1 cellular context compared by ENCODE assay signal in genomic region chr1:89962024-89962741, GRCh38.
A peak's percentile ranks its signal among the peaks of the same experiment; 100 is the strongest.
TF ChIP-seq lines count a peak whose summit lies in the region.

No MANE protein-coding gene starts in this region.

TF ChIP-seq in SK-N-SH, 30 proteins besides CTCF, POLR2A, EP300 and RAD21 (continued from another document):
- TF ChIP-seq SMC3 (IDR thresholded peaks at IDR 0.05; ENCODE audit: low read depth, low read length) = no peak
- TF ChIP-seq TEAD4 (IDR thresholded peaks at IDR 0.05; ENCODE audit: borderline replicate concordance, insufficient read depth) = 0 out of 2 replicates have a peak, but pooled peaks have one; percentile 19
- no peak for TF ChIP-seq YY1 (IDR thresholded peaks at IDR 0.05; ENCODE audit: low read depth)
- TF ChIP-seq SIN3A (IDR thresholded peaks at IDR 0.05; ENCODE audit: borderline replicate concordance, low read depth, low read length) = no peak
- no peak for TF ChIP-seq JUND (IDR thresholded peaks at IDR 0.05)
- no peak for TF ChIP-seq MEF2A (IDR thresholded peaks at IDR 0.05; ENCODE audit: borderline replicate concordance, low read depth)
- TF ChIP-seq FOSL2 (IDR thresholded peaks at IDR 0.05; ENCODE audit: borderline replicate concordance, low read depth) = peak; percentile 3; the same call in 1 of the 2 replicates
- no peak for TF ChIP-seq EZH2phosphoT487 (IDR thresholded peaks at IDR 0.05; ENCODE audit: borderline replicate concordance, low read depth)
- no peak for TF ChIP-seq MAX (IDR thresholded peaks at IDR 0.05; ENCODE audit: low read depth)
- TF ChIP-seq NFIC (IDR thresholded peaks at IDR 0.05; ENCODE audit: borderline replicate concordance) = peak; percentile 41; the same call in 1 of the 2 replicates
- TF ChIP-seq IRF3 (IDR thresholded peaks at IDR 0.05; ENCODE audit: low read depth, low read length) = no peak
- TF ChIP-seq FOXM1 (IDR thresholded peaks at IDR 0.05; ENCODE audit: low read depth) = no peak
- TF ChIP-seq TAF1 (IDR thresholded peaks at IDR 0.05; ENCODE audit: borderline replicate concordance, low read depth, low read length) = no peak
- TF ChIP-seq POLR2AphosphoS5 (IDR thresholded peaks at IDR 0.05; ENCODE audit: low read depth, low read length) = peak; percentile 40; the same call in 1 of the 2 replicates
- TF ChIP-seq USF1 (IDR thresholded peaks at IDR 0.05; ENCODE audit: borderline replicate concordance, low read depth) = no peak
TF ChIP-seq in SK-N-SH: peak in this region for 7.
